In the genomic region with DNA sequence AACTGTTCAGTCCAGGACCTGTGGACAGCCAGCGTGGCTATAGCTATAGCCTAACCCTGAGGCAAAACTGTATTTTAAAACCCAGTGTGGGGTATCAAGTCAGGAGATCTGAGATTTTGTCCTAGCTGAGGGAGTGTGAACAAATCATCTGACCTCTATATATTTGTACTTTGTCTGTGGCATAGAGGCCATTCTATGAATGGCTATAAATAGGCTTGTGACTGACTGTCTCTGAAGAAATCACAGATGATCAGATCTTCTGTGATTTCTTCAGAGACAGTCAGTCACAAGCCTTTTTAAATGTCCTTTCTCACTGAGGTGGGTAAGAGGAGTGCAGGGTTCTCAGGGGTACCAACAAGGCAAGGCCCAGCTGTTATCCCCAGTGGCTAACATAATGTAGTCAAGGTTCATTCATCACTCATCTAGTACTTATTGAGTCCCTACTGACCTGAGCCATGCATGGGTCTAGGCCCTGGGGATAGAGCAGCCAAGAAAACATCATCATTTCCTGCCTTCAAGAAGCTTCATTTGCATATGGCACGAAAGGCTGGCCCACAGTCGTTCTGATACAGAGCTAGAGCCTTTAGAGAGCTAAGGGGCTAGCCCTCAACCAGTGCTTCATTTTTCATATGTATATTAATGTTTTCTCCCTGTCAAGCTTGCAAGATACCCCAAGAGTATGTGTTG, we compare ENCODE assay signal across 9 cellular contexts. TPM values are rescaled to one million over a fixed set of nuclear protein-coding genes. Genes with fewer than 3 reads are reported as not detected.
DNase-seq lines count a peak whose midpoint lies in the region; ATAC-seq, FAIRE-seq and TF ChIP-seq lines count a peak whose summit lies in the region.
"Had no signal": no experiment of that assay in that cellular context is flagged by ENCODE, and none has a peak within 500 bp of the region (broad histone marks: within the 10 kb centered on the region; RNA-seq: fewer than 3 reads in every experiment).

No MANE protein-coding gene starts in this region.

- DNase-seq in HepG2 (ENCODE audit: low spot score): no peak
- no peak for DNase-seq in right lobe of liver
- peak; percentile 89 for DNase-seq in Karpas-422
- no peak for DNase-seq in stimulated activated naive B cell treated with anti-CD40 and anti-IgM and Interleukin-4, amounts not matched to agents 10 μg/mL and 1 μg/mL and 100 μg/mL, for 72 hours
- no peak for DNase-seq in activated gamma-delta T cell treated with Interleukin-2 at 50 U/mL for 16 hours
- no peak for DNase-seq in mesenchymal stem cell

- H3K9me3 ChIP-seq in HepG2 (ENCODE audit: low read length): no peaks in the 10 kb centered on the region
- no peaks in the 10 kb centered on the region for H3K9me3 ChIP-seq in right lobe of liver
- H3K9me3 ChIP-seq in Karpas-422 (ENCODE audit: low read length): no peaks in the 10 kb centered on the region
- no peaks in the 10 kb centered on the region for H3K9me3 ChIP-seq in mesenchymal stem cell (ENCODE audit: control insufficient read depth, low read length)
- H3K9me3 ChIP-seq: BLaER1 had no signal

- TF ChIP-seq POLR2A in HepG2 (IDR thresholded peaks at IDR 0.05; ENCODE audit: insufficient read depth in 1 of 2, low read depth in 2 of 2, low read length in 2 of 2) (no peak), right lobe of liver (IDR thresholded peaks at IDR 0.05) (no peak)

- POLR2A ChIA-PET in HepG2 (lab: Yijun Ruan, JAX): interaction anchor here (1.0 kb wide), 1 partner anchor 361 kb away, joined by 3 read pairs; no protein-coding TSS in a partner anchor

- H4K20me1 ChIP-seq in HepG2 (ENCODE audit: insufficient read depth, low read length): no peaks in the 10 kb centered on the region
- H4K20me1 ChIP-seq in Karpas-422 (ENCODE audit: insufficient read depth, low read depth, low read length): no peaks in the 10 kb centered on the region
- H4K20me1 ChIP-seq: BLaER1 had no signal

- TF ChIP-seq EP300 in HepG2 (IDR thresholded peaks at IDR 0.05; ENCODE audit: low read depth in 2 of 2, low read length in 2 of 2) (no peak), HepG2 (CRISPR knock-in tag; IDR thresholded peaks at IDR 0.05; ENCODE audit: borderline replicate concordance) (no peak)

- peak; percentile 8 for ATAC-seq in HepG2
- ATAC-seq in right lobe of liver: no peak
- peak; percentile 86 for ATAC-seq in HG02678 (IDR thresholded peaks at IDR 0.05; ENCODE audit: unreplicated experiment)
- ATAC-seq in stimulated activated naive B cell treated with anti-CD40 and anti-IgM and Interleukin-4, amounts not matched to agents 10 μg/mL and 1 μg/mL and 100 μg/mL, for 72 hours (replicated peaks): peak; percentile 73 to 75
- no peak for ATAC-seq in GM21737 (IDR thresholded peaks at IDR 0.05; ENCODE audit: unreplicated experiment)

- no peak overlapping the region for H3K14ac ChIP-seq in mesenchymal stem cell (ENCODE audit: low read length in 2 of 2)

- intact Hi-C loops in HepG2 (cut with micrococcal nuclease; ENCODE audit: unreplicated experiment) (loop anchor here (2.0 kb wide), 1 partner anchor 53 kb away; a partner anchor contains a TSS), right lobe of liver (cut with DNase I) (no loop called here)

- H3K9me3 Mint-ChIP-seq in stimulated activated naive B cell treated with anti-CD40 and anti-IgM and Interleukin-4, amounts not matched to agents 10 μg/mL and 1 μg/mL and 100 μg/mL, for 72 hours: no peaks in the 10 kb centered on the region

- WGBS in HepG2 (ENCODE audit: low lambda C conversion rate): 64% methylated on average over 2 of the region's 3 CpGs
- WGBS in right lobe of liver (ENCODE audit: insufficient coverage, low coverage, low lambda C conversion rate, missing lambda C conversion rate): 58% methylated on average over 2 of the region's 3 CpGs
- WGBS in mesenchymal stem cell: 80% methylated on average over 3 of the region's 3 CpGs

- H3K9ac ChIP-seq in HepG2 (ENCODE audit: insufficient read depth, low read depth, low read length) (no peak overlapping the region), Karpas-422 (ENCODE audit: low read length) (no peak overlapping the region), mesenchymal stem cell (ENCODE audit: low read length) (no peak overlapping the region)
- H3K9ac ChIP-seq: BLaER1 had no signal

- no peak overlapping the region for H3K4ac ChIP-seq in mesenchymal stem cell (ENCODE audit: low read depth in 1 of 2, low read length in 2 of 2)

- no peak overlapping the region for H2AK5ac ChIP-seq in mesenchymal stem cell (ENCODE audit: low read length, severe bottlenecking)

- peak overlapping the region; percentile 70; the same call in 1 of the 2 replicates for H3K4me2 ChIP-seq in HepG2 (ENCODE audit: low read depth, low read length)
- H3K4me2 ChIP-seq in Karpas-422 (ENCODE audit: low read depth, low read length, poor library complexity, severe bottlenecking): peak overlapping the region; percentile 51
- no peak overlapping the region for H3K4me2 ChIP-seq in mesenchymal stem cell (ENCODE audit: low read length, poor library complexity, severe bottlenecking)
- H3K4me2 ChIP-seq: BLaER1 had no signal

- H3K79me2 ChIP-seq in HepG2 (ENCODE audit: insufficient read depth, low read length) (no peaks in the 10 kb centered on the region), Karpas-422 (ENCODE audit: low read length) (no peaks in the 10 kb centered on the region)

- no peak overlapping the region for H3K4me3 Mint-ChIP-seq in stimulated activated naive B cell treated with anti-CD40 and anti-IgM and Interleukin-4, amounts not matched to agents 10 μg/mL and 1 μg/mL and 100 μg/mL, for 72 hours

- no peak overlapping the region for H3K23ac ChIP-seq in mesenchymal stem cell (ENCODE audit: low read length in 2 of 2)

- CTCF ChIA-PET in HepG2 (lab: Yijun Ruan, JAX; ENCODE audit: low intra/inter-chr PET ratio, low total read pairs): no interaction called here

- no peaks in the 10 kb centered on the region for H3K27me3 Mint-ChIP-seq in stimulated activated naive B cell treated with anti-CD40 and anti-IgM and Interleukin-4, amounts not matched to agents 10 μg/mL and 1 μg/mL and 100 μg/mL, for 72 hours

- H3K4me1 ChIP-seq in HepG2 (ENCODE audit: insufficient read depth, low read length): peaks cover 53% of the 10 kb centered on the region
- no peaks in the 10 kb centered on the region for H3K4me1 ChIP-seq in right lobe of liver
- H3K4me1 ChIP-seq in Karpas-422 (ENCODE audit: low read length): peaks cover 37% of the 10 kb centered on the region
- peaks cover 11% of the 10 kb centered on the region for H3K4me1 ChIP-seq in mesenchymal stem cell (ENCODE audit: control insufficient read depth, insufficient read depth, low read depth, low read length)

- H3K4me1 Mint-ChIP-seq in stimulated activated naive B cell treated with anti-CD40 and anti-IgM and Interleukin-4, amounts not matched to agents 10 μg/mL and 1 μg/mL and 100 μg/mL, for 72 hours: peaks cover 3 to 8% of the 10 kb centered on the region in 2 donors

- peak overlapping the region; percentile 9 for H3K27ac Mint-ChIP-seq in stimulated activated naive B cell treated with anti-CD40 and anti-IgM and Interleukin-4, amounts not matched to agents 10 μg/mL and 1 μg/mL and 100 μg/mL, for 72 hours

- H3K79me1 ChIP-seq in mesenchymal stem cell (replicated peaks; ENCODE audit: low read length, poor library complexity, severe bottlenecking): peaks cover 4% of the 10 kb centered on the region

- H4K91ac ChIP-seq in mesenchymal stem cell (ENCODE audit: low read length): no peak overlapping the region

- H4K8ac ChIP-seq in mesenchymal stem cell (ENCODE audit: low read length): no peak overlapping the region

- FAIRE-seq in HepG2 (lab: Jason Lieb, UNC): no peak

- H2BK120ac ChIP-seq in mesenchymal stem cell (ENCODE audit: low read depth, low read length): no peak overlapping the region

- H2BK5ac ChIP-seq in mesenchymal stem cell (ENCODE audit: low read depth, low read length, poor library complexity, severe bottlenecking): no peak overlapping the region

- no peaks in the 10 kb centered on the region for H3K27me3 ChIP-seq in HepG2 (ENCODE audit: control insufficient read depth in 1 of 2, insufficient read depth in 2 of 2, low read length in 2 of 2)
- no peaks in the 10 kb centered on the region for H3K27me3 ChIP-seq in right lobe of liver
- H3K27me3 ChIP-seq in Karpas-422 (ENCODE audit: low read length): no peaks in the 10 kb centered on the region
- H3K27me3 ChIP-seq in mesenchymal stem cell (ENCODE audit: control insufficient read depth in 1 of 2, insufficient read depth in 1 of 2, low read length in 2 of 2): no peaks in the 10 kb centered on the region
- H3K27me3 ChIP-seq: BLaER1 had no signal

- TF ChIP-seq CTCF in HepG2 (CRISPR knock-in tag; IDR thresholded peaks at IDR 0.05) (no peak), right lobe of liver (IDR thresholded peaks at IDR 0.05) (no peak)

- H2AFZ ChIP-seq in HepG2 (ENCODE audit: low read length): no peak overlapping the region
- no peak overlapping the region for H2AFZ ChIP-seq in Karpas-422 (ENCODE audit: low read length)
- H2AFZ ChIP-seq in mesenchymal stem cell (ENCODE audit: low read depth, low read length): no peak overlapping the region

- no peak overlapping the region for H3K4me3 ChIP-seq in HepG2 (replicated peaks in 1 of 3; ENCODE audit: insufficient read depth in 1 of 3, low read depth in 2 of 3, low read length in 3 of 3)
- no peak overlapping the region for H3K4me3 ChIP-seq in right lobe of liver
- H3K4me3 ChIP-seq in Karpas-422 (ENCODE audit: low read length): no peak overlapping the region
- H3K4me3 ChIP-seq in mesenchymal stem cell (ENCODE audit: insufficient read depth in 1 of 2, low read depth in 1 of 2, low read length in 2 of 2): no peak overlapping the region
- H3K4me3 ChIP-seq: BLaER1 had no signal

- no peak for TF ChIP-seq RAD21 in HepG2 (CRISPR knock-in tag; IDR thresholded peaks at IDR 0.05)

- no TSS peak for BruUV-seq in HepG2 (replicated peaks; lab: Mats Ljungman, UMichigan)

- H3K9me2 ChIP-seq in Karpas-422 (replicated peaks; ENCODE audit: insufficient read depth, low read length): no peaks in the 10 kb centered on the region

- no peak overlapping the region for H2BK12ac ChIP-seq in mesenchymal stem cell (ENCODE audit: low read length in 2 of 2)

- H3K36me3 Mint-ChIP-seq in stimulated activated naive B cell treated with anti-CD40 and anti-IgM and Interleukin-4, amounts not matched to agents 10 μg/mL and 1 μg/mL and 100 μg/mL, for 72 hours: peaks cover 0 to 2% of the 10 kb centered on the region in 2 donors

- H2BK15ac ChIP-seq in mesenchymal stem cell (ENCODE audit: low read depth, poor library complexity, severe bottlenecking): no peak overlapping the region

- no peaks in the 10 kb centered on the region for H3K36me3 ChIP-seq in HepG2 (replicated peaks in 1 of 2; ENCODE audit: control insufficient read depth in 1 of 2, insufficient read depth in 2 of 2, low read length in 2 of 2)
- H3K36me3 ChIP-seq in right lobe of liver: no peaks in the 10 kb centered on the region
- no peaks in the 10 kb centered on the region for H3K36me3 ChIP-seq in Karpas-422 (ENCODE audit: insufficient read depth, low read length)
- H3K36me3 ChIP-seq in mesenchymal stem cell (ENCODE audit: control insufficient read depth in 1 of 2, insufficient read depth in 2 of 2, low read depth in 1 of 2, low read length in 2 of 2): no peaks in the 10 kb centered on the region
- H3K36me3 ChIP-seq: BLaER1 had no signal

- in situ Hi-C loops in HepG2 (cut with HindIII; ENCODE audit: extremely low pct_ligation_motif_present, low pct_unique_long_range_greater_than_20kb): no loop called here

- H3K18ac ChIP-seq in mesenchymal stem cell (ENCODE audit: low read depth in 1 of 2, low read length in 2 of 2): no peak overlapping the region

- H3K27ac ChIP-seq in HepG2 (ENCODE audit: extremely low read length, insufficient read depth, low read length) (peak overlapping the region; percentile 67), right lobe of liver (no peak overlapping the region), Karpas-422 (ENCODE audit: low read length) (no peak overlapping the region; the same call in 1 of the 2 replicates), mesenchymal stem cell (ENCODE audit: low read length, poor library complexity, severe bottlenecking) (no peak overlapping the region)
- H3K27ac ChIP-seq: BLaER1 had no signal

RNA-seq across cellular contexts. Expression of a gene that starts 53.3 kb away (rescaled TPM):
- total RNA-seq in HepG2 (2016; rRNA removed; fragmentation: Illumina TruSeq; extraction: Trizol) (19.7 and 25.4 TPM in 2 replicates), right lobe of liver (10 to 100 TPM; 10.2 to 19.5 (median 16.4) TPM)
- total RNA-seq in HepG2 (2016; cell fraction: cytosol; rRNA removed; fragmentation: Illumina TruSeq; extraction: Trizol; ENCODE audit: low read depth): 4.3 and 4.5 TPM in 2 replicates
- total RNA-seq in HepG2 (2016; cell fraction: insoluble cytoplasmic fraction; rRNA removed; fragmentation: Illumina TruSeq; extraction: Trizol): 19.9 and 26.0 TPM in 2 replicates
- total RNA-seq in HepG2 (2016; cell fraction: membrane; rRNA removed; fragmentation: Illumina TruSeq; extraction: Trizol): 10.5 and 12.3 TPM in 2 replicates
- total RNA-seq in HepG2 (2016; cell fraction: nucleus; rRNA removed; fragmentation: Illumina TruSeq; extraction: Trizol): 22.2 and 24.2 TPM in 2 replicates
- polyA plus RNA-seq in HepG2 (2011; rRNA removed): 6.6 and 7.3 TPM in 2 replicates
- 2.1 and 4.5 TPM in 2 replicates for polyA plus RNA-seq in HepG2 (2011; cell fraction: cytosol; rRNA removed)
- 3.6 and 4.6 TPM in 2 replicates for polyA plus RNA-seq in HepG2 (2011; cell fraction: nucleus; rRNA removed)
- polyA plus RNA-seq in HepG2 (2012): 10.5 and 10.6 TPM in 2 replicates
- 0.74 and 0.79 TPM in 2 replicates for polyA plus RNA-seq in HepG2 (2016; cell fraction: cytosol; fragmentation: Illumina TruSeq; extraction: Trizol; ENCODE audit: low read depth)
- 14.7 and 18.3 TPM in 2 replicates for polyA plus RNA-seq in HepG2 (2016; cell fraction: insoluble cytoplasmic fraction; fragmentation: Illumina TruSeq; extraction: Trizol; ENCODE audit: low read depth)
- polyA plus RNA-seq in HepG2 (2016; cell fraction: membrane; fragmentation: Illumina TruSeq; extraction: Trizol; ENCODE audit: low read depth): 2.9 and 3.6 TPM in 2 replicates
- 11.9 and 13.5 TPM in 2 replicates for polyA plus RNA-seq in HepG2 (2016; cell fraction: nucleus; fragmentation: Illumina TruSeq; extraction: Trizol; ENCODE audit: insufficient read depth, low read depth)
- polyA minus RNA-seq in HepG2 (2011; rRNA and poly(A)+ RNA removed; ENCODE audit: low replicate concordance): 4.9 and 12.3 TPM in 2 replicates
- 6.4 and 8.5 TPM in 2 replicates for polyA minus RNA-seq in HepG2 (2011; cell fraction: cytosol; rRNA and poly(A)+ RNA removed)
- polyA minus RNA-seq in HepG2 (2011; cell fraction: nucleus; rRNA and poly(A)+ RNA removed): 33.6 and 42.5 TPM in 2 replicates
- total RNA-seq in Karpas-422 (2014; rRNA removed; shearing (Covaris generic); ENCODE audit: low replicate concordance): 9.5 and 20.4 TPM in 2 replicates
- 6.3 TPM for polyA plus RNA-seq in mesenchymal stem cell (2013, experiment 1 of 2)
- polyA plus RNA-seq in mesenchymal stem cell (2013, experiment 2 of 2): 5.7 TPM

Comparison
In these comparisons a context has a peak if more than half of its experiments do, and no peak if none do; other contexts are left out.
1. ATAC-seq: peak in HepG2 (single experiment), HG02678 (single experiment) and stimulated activated naive B cell treated with anti-CD40 and anti-IgM and Interleukin-4, amounts not matched to agents 10 μg/mL and 1 μg/mL and 100 μg/mL, for 72 hours (2 of 2); none in right lobe of liver (0 of 4) and GM21737 (single experiment).